In genomic region chr4:114040319-114041116, GRCh38 we compare ENCODE assay signal across 10 cellular contexts.
DNase-seq lines count a peak whose midpoint lies in the region; ATAC-seq and TF ChIP-seq lines count a peak whose summit lies in the region.
"Had no signal": no experiment of that assay in that cellular context is flagged by ENCODE, and none has a peak within 500 bp of the region (broad histone marks: within the 10 kb centered on the region; RNA-seq: fewer than 3 reads in every experiment).

No MANE protein-coding gene starts in this region.

- POLR2A ChIA-PET in OCI-LY7 (lab: Charles Lee): interaction anchor here (1.1 kb wide), 1 partner anchor 27 kb away, joined by 3 read pairs; no protein-coding TSS in a partner anchor

- no peak overlapping the region for H3K4me3 ChIP-seq in GM23338
- no peak overlapping the region for H3K4me3 ChIP-seq in hepatocyte
- H3K4me3 ChIP-seq in MG63: no peak overlapping the region
- H3K4me3 ChIP-seq in OCI-LY7 (ENCODE audit: low read depth, low read length, poor library complexity, severe bottlenecking): no peak overlapping the region
- H3K4me3 ChIP-seq in right atrium auricular region: no peak overlapping the region

- no peaks in the 10 kb centered on the region for H3K27me3 Mint-ChIP-seq in GM23338 (ENCODE audit: insufficient read depth, low read depth, poor library complexity)

- DNase-seq in GM23338 (ENCODE audit: low spot score) (no peak), hepatocyte (ENCODE audit: low spot score) (no peak), MG63 (no peak), D341Med (ENCODE audit: low spot score) (no peak), OCI-LY7 (ENCODE audit: low spot score) (no peak), right atrium auricular region (ENCODE audit: low spot score) (no peak)
- DNase-seq: erythroblast had no signal

- H3K4me1 ChIP-seq in GM23338 (ENCODE audit: insufficient read depth) (no peaks in the 10 kb centered on the region), hepatocyte (ENCODE audit: insufficient read depth) (no peaks in the 10 kb centered on the region), OCI-LY7 (ENCODE audit: insufficient read depth, low read length, poor library complexity, severe bottlenecking) (no peaks in the 10 kb centered on the region), right atrium auricular region (no peaks in the 10 kb centered on the region)

- H3F3A ChIP-seq in GM23338 (replicated peaks; ENCODE audit: low read depth): no peaks in the 10 kb centered on the region

- intact Hi-C loops in OCI-LY7 (cut with micrococcal nuclease; ENCODE audit: unreplicated experiment): no loop called here

- no peaks in the 10 kb centered on the region for H3K9me2 ChIP-seq in GM23338 (ENCODE audit: insufficient read depth)
- H3K9me2 ChIP-seq in hepatocyte (replicated peaks; ENCODE audit: insufficient read depth): no peaks in the 10 kb centered on the region
- no peaks in the 10 kb centered on the region for H3K9me2 ChIP-seq in OCI-LY7 (ENCODE audit: insufficient read depth, low read length)

- ATAC-seq in GM18858 (IDR thresholded peaks at IDR 0.05; ENCODE audit: unreplicated experiment): peak; percentile 88
- ATAC-seq in GM23338: no peak
- ATAC-seq in HG03565 (IDR thresholded peaks at IDR 0.05; ENCODE audit: unreplicated experiment): peak; percentile 87

- H3K27ac Mint-ChIP-seq in GM23338: no peak overlapping the region

- H3K4me1 Mint-ChIP-seq in GM23338: no peaks in the 10 kb centered on the region

- no peaks in the 10 kb centered on the region for H3K9me3 Mint-ChIP-seq in GM23338

- H3K36me3 ChIP-seq in GM23338 (ENCODE audit: insufficient read depth): no peaks in the 10 kb centered on the region
- no peaks in the 10 kb centered on the region for H3K36me3 ChIP-seq in hepatocyte (replicated peaks; ENCODE audit: insufficient read depth, low read depth)
- H3K36me3 ChIP-seq in MG63: no peaks in the 10 kb centered on the region
- no peaks in the 10 kb centered on the region for H3K36me3 ChIP-seq in OCI-LY7 (ENCODE audit: insufficient read depth, low read length)
- H3K36me3 ChIP-seq in right atrium auricular region: no peaks in the 10 kb centered on the region
- H3K36me3 ChIP-seq: neutrophil had no signal

- TF ChIP-seq CTCF in GM23338 (conservative IDR thresholded peaks at IDR 0.05; ENCODE audit: low read depth in 2 of 2) (no peak), hepatocyte (IDR thresholded peaks at IDR 0.05; ENCODE audit: poor library complexity) (no peak), OCI-LY7 (conservative IDR thresholded peaks at IDR 0.05; ENCODE audit: low read length) (no peak), right atrium auricular region (IDR thresholded peaks at IDR 0.05) (no peak)

- WGBS in hepatocyte (ENCODE audit: low lambda C conversion rate, missing lambda C conversion rate): 73% methylated on average over 3 of the region's 3 CpGs

- no peak overlapping the region for H3K4me2 ChIP-seq in GM23338
- H3K4me2 ChIP-seq in hepatocyte: no peak overlapping the region
- H3K4me2 ChIP-seq in OCI-LY7 (ENCODE audit: low read length): no peak overlapping the region

- H3K27ac ChIP-seq in GM23338 (ENCODE audit: low read depth): no peak overlapping the region
- no peak overlapping the region for H3K27ac ChIP-seq in hepatocyte
- no peak overlapping the region for H3K27ac ChIP-seq in OCI-LY7 (ENCODE audit: low read depth, low read length, poor library complexity, severe bottlenecking)
- no peak overlapping the region for H3K27ac ChIP-seq in right atrium auricular region
- H3K27ac ChIP-seq: neutrophil had no signal

- H3K27me3 ChIP-seq in GM23338 (ENCODE audit: insufficient read depth) (no peaks in the 10 kb centered on the region), hepatocyte (no peaks in the 10 kb centered on the region), MG63 (no peaks in the 10 kb centered on the region), right atrium auricular region (no peaks in the 10 kb centered on the region)
- H3K27me3 ChIP-seq: neutrophil had no signal

- H3K79me2 ChIP-seq in GM23338 (replicated peaks; ENCODE audit: insufficient read depth): no peaks in the 10 kb centered on the region
- H3K79me2 ChIP-seq in hepatocyte: no peaks in the 10 kb centered on the region
- H3K79me2 ChIP-seq in OCI-LY7 (ENCODE audit: insufficient read depth, low read depth, low read length): no peaks in the 10 kb centered on the region

- no peak overlapping the region for H3K4me3 Mint-ChIP-seq in GM23338

- no peaks in the 10 kb centered on the region for H3K36me3 Mint-ChIP-seq in GM23338 (ENCODE audit: low read depth)

- H3K9me3 ChIP-seq in hepatocyte (ENCODE audit: low read depth) (no peaks in the 10 kb centered on the region), MG63 (no peaks in the 10 kb centered on the region), OCI-LY7 (ENCODE audit: low read length) (no peaks in the 10 kb centered on the region), right atrium auricular region (no peaks in the 10 kb centered on the region)
- H3K9me3 ChIP-seq: neutrophil had no signal

- H4K20me1 ChIP-seq in GM23338 (replicated peaks; ENCODE audit: insufficient read depth) (no peaks in the 10 kb centered on the region), hepatocyte (ENCODE audit: insufficient read depth, poor library complexity, severe bottlenecking) (no peaks in the 10 kb centered on the region), OCI-LY7 (ENCODE audit: insufficient read depth, low read length) (no peaks in the 10 kb centered on the region)

- no TSS peak for BruUV-seq in OCI-LY7 (replicated peaks; lab: Mats Ljungman, UMichigan)

- CTCF ChIA-PET in OCI-LY7 (lab: Charles Lee; ENCODE audit: unreplicated experiment): no interaction called here

- H2AFZ ChIP-seq in GM23338: 0 out of 2 replicates have a peak overlapping the region, but pooled peaks have one; percentile 26
- peak overlapping the region; percentile 35 for H2AFZ ChIP-seq in hepatocyte
- no peak overlapping the region for H2AFZ ChIP-seq in OCI-LY7 (ENCODE audit: low read length)

TF ChIP-seq in GM23338, 12 proteins besides CTCF, POLR2A, EP300 and RAD21 (continues in another document):
- TF ChIP-seq JUNB (IDR thresholded peaks at IDR 0.05; ENCODE audit: unreplicated experiment) (no peak), NANOG (IDR thresholded peaks at IDR 0.05; ENCODE audit: borderline replicate concordance) (no peak), STAT1 (IDR thresholded peaks at IDR 0.05; ENCODE audit: unreplicated experiment) (no peak), ZNF114 (CRISPR knock-in tag; IDR thresholded peaks at IDR 0.05) (no peak), CREB1 (CRISPR knock-in tag; IDR thresholded peaks at IDR 0.05; ENCODE audit: low read depth) (no peak), EZH2phosphoT487 (IDR thresholded peaks at IDR 0.05; ENCODE audit: unreplicated experiment) (no peak), ZNF331 (CRISPR knock-in tag; IDR thresholded peaks at IDR 0.05; ENCODE audit: low read depth) (no peak)
- TF ChIP-seq, protein P1, sequence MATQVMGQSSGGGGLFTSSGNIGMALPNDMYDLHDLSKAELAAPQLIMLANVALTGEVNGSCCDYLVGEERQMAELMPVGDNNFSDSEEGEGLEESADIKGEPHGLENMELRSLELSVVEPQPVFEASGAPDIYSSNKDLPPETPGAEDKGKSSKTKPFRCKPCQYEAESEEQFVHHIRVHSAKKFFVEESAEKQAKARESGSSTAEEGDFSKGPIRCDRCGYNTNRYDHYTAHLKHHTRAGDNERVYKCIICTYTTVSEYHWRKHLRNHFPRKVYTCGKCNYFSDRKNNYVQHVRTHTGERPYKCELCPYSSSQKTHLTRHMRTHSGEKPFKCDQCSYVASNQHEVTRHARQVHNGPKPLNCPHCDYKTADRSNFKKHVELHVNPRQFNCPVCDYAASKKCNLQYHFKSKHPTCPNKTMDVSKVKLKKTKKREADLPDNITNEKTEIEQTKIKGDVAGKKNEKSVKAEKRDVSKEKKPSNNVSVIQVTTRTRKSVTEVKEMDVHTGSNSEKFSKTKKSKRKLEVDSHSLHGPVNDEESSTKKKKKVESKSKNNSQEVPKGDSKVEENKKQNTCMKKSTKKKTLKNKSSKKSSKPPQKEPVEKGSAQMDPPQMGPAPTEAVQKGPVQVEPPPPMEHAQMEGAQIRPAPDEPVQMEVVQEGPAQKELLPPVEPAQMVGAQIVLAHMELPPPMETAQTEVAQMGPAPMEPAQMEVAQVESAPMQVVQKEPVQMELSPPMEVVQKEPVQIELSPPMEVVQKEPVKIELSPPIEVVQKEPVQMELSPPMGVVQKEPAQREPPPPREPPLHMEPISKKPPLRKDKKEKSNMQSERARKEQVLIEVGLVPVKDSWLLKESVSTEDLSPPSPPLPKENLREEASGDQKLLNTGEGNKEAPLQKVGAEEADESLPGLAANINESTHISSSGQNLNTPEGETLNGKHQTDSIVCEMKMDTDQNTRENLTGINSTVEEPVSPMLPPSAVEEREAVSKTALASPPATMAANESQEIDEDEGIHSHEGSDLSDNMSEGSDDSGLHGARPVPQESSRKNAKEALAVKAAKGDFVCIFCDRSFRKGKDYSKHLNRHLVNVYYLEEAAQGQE (IDR thresholded peaks at IDR 0.05; ENCODE audit: unreplicated experiment): no peak
